In the genomic region with DNA sequence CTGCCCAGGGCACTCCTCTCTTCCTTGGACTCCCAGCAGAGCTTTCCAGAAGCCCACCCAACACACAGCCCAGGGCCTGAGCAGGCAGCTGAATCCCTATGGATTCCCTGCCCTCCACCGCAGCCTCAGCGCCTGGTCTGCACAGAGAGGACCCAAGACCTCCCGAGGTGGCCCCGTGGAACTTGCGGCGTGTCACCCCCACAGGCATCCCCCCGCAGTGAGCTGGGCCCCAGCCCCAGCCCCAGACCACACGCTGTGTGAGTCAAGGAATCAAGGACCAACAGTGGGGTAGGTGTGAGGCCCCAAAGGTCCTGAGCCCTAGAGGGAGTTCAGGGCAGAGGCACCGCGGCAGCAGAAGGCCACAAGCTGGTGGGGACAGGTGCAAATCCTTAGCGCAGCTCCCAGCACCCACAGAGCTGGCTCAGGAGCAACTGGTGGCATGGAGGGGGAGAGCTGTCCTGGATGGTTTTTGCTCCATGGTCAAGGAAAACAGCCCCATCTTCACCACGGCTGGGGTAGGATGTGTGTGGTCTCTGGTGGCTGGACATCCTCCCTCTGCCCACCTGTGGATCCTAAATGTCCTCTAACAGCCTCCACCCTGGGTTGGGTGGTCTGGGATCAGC, we compare ENCODE assay signal across 11 cellular contexts. TPM values are rescaled to one million over a fixed set of nuclear protein-coding genes. Genes with fewer than 3 reads are reported as not detected.
DNase-seq lines count a peak whose midpoint lies in the region; ATAC-seq and TF ChIP-seq lines count a peak whose summit lies in the region.
"Had no signal": no experiment of that assay in that cellular context is flagged by ENCODE, and none has a peak within 500 bp of the region (broad histone marks: within the 10 kb centered on the region; RNA-seq: fewer than 3 reads in every experiment).

No MANE protein-coding gene starts in this region.

- no peak overlapping the region for H3K27ac Mint-ChIP-seq in activated T-cell treated with anti-CD3 and anti-CD28 coated beads, Interleukin-2, amount 50 U/mL, for 24 hours

- no peak overlapping the region for H3K4me3 ChIP-seq in body of pancreas
- H3K4me3 ChIP-seq in mucosa of descending colon: no peak overlapping the region
- no peak overlapping the region for H3K4me3 ChIP-seq in testis

- H3K9me3 ChIP-seq in body of pancreas (no peaks in the 10 kb centered on the region), mucosa of descending colon (no peaks in the 10 kb centered on the region), testis (no peaks in the 10 kb centered on the region)

- TF ChIP-seq CTCF in body of pancreas (IDR thresholded peaks at IDR 0.05): no peak
- no peak for TF ChIP-seq CTCF in mucosa of descending colon (IDR thresholded peaks at IDR 0.05)
- TF ChIP-seq CTCF in testis (IDR thresholded peaks at IDR 0.05): no peak

- WGBS in body of pancreas, 2 donors: 80 to 84% methylated on average over 1 to 10 of the region's 12 CpGs
- 71 to 76% methylated on average over 3 to 12 of the region's 12 CpGs for WGBS in testis, 2 donors

- peak; percentile 21 for DNase-seq in activated T-cell treated with anti-CD3 and anti-CD28 coated beads, Interleukin-2, amount 50 U/mL, for 24 hours
- DNase-seq in activated T-cell treated with anti-CD3 and anti-CD28 coated beads, Interleukin-2, amount 50 U/mL, for 48 hours: no peak
- DNase-seq in body of pancreas (peak in 2 of 4 donors; percentile 7 to 10), mucosa of descending colon (peak in 2 of 3 donors; percentile 18 to 51), testis (no peak), DMS 273 treated with DMSO at 0.1 percent for 48 hours (lab: John Stamatoyannopoulos, UW) (no peak), SW 1271 (lab: John Stamatoyannopoulos, UW) (no peak)
- no peak for DNase-seq in activated CD4-positive, alpha-beta T cell treated with anti-CD3 and anti-CD28 coated beads for 48 hours
- DNase-seq: AML-193, NCI-H1048, occipital lobe had no signal

- H3K4me1 Mint-ChIP-seq in activated T-cell treated with anti-CD3 and anti-CD28 coated beads, Interleukin-2, amount 50 U/mL, for 24 hours (ENCODE audit: low read depth): peaks cover 47% of the 10 kb centered on the region

- H3K4me1 ChIP-seq in body of pancreas (peaks cover 98% of the 10 kb centered on the region), mucosa of descending colon (ENCODE audit: low read depth) (peaks cover 23% of the 10 kb centered on the region), testis (peaks cover 88% of the 10 kb centered on the region)

- H3K36me3 ChIP-seq in body of pancreas (replicated peaks in 1 of 2; ENCODE audit: insufficient read depth in 1 of 2, low read depth in 2 of 2) (no peaks in the 10 kb centered on the region), mucosa of descending colon (ENCODE audit: low read depth) (no peaks in the 10 kb centered on the region), testis (ENCODE audit: low read depth, missing control alignments) (no peaks in the 10 kb centered on the region)

- no peak for ATAC-seq in body of pancreas
- ATAC-seq in mucosa of descending colon: no peak

- peaks cover 19% of the 10 kb centered on the region for H3K36me3 Mint-ChIP-seq in activated T-cell treated with anti-CD3 and anti-CD28 coated beads, Interleukin-2, amount 50 U/mL, for 24 hours (ENCODE audit: low read depth)

- H3K27ac ChIP-seq in body of pancreas (peak overlapping the region in 3 of 4 donors; percentile 47 to 64 (median 57)), testis (peak overlapping the region; percentile 26 to 48)

- H3K9me3 Mint-ChIP-seq in activated T-cell treated with anti-CD3 and anti-CD28 coated beads, Interleukin-2, amount 50 U/mL, for 24 hours: no peaks in the 10 kb centered on the region

- H3K27me3 ChIP-seq in body of pancreas (no peaks in the 10 kb centered on the region), testis (no peaks in the 10 kb centered on the region)

- no peaks in the 10 kb centered on the region for H3K27me3 Mint-ChIP-seq in activated T-cell treated with anti-CD3 and anti-CD28 coated beads, Interleukin-2, amount 50 U/mL, for 24 hours

- no peak overlapping the region for H3K4me3 Mint-ChIP-seq in activated T-cell treated with anti-CD3 and anti-CD28 coated beads, Interleukin-2, amount 50 U/mL, for 24 hours

- intact Hi-C loops in body of pancreas (cut with DNase I) (loop anchor here (10.0 kb wide), 1 partner anchor 425 kb away; no protein-coding TSS in a partner anchor), mucosa of descending colon (cut with DNase I, micrococcal nuclease) (no loop called here), testis (cut with DNase I; ENCODE audit: low total_unique reads) (no loop called here)

- no peak for TF ChIP-seq POLR2A in body of pancreas (IDR thresholded peaks at IDR 0.05)
- TF ChIP-seq POLR2A in testis (IDR thresholded peaks at IDR 0.05): no peak

RNA-seq across cellular contexts. Expression of a gene that starts 8.5 kb away (rescaled TPM):
- 10 to 100 TPM; 25.4 to 44.8 TPM for total RNA-seq in body of pancreas
- total RNA-seq in mucosa of descending colon: 10 to 100 TPM; 30.8 to 39.6 (median 32.2) TPM
- 100 to 1,000 TPM; 143 to 203 TPM for total RNA-seq in testis
- polyA plus RNA-seq in testis (ENCODE audit: insufficient read depth, low read depth, low replicate concordance): 58.7 TPM

Comparison
In these comparisons a context has a peak if more than half of its experiments do, and no peak if none do; other contexts are left out.
1. DNase-seq: peak in activated T-cell treated with anti-CD3 and anti-CD28 coated beads, Interleukin-2, amount 50 U/mL, for 24 hours (single experiment) and mucosa of descending colon (2 of 3); none in activated T-cell treated with anti-CD3 and anti-CD28 coated beads, Interleukin-2, amount 50 U/mL, for 48 hours (0 of 2), testis (single experiment), DMS 273 treated with DMSO at 0.1 percent for 48 hours (single experiment), activated CD4-positive, alpha-beta T cell treated with anti-CD3 and anti-CD28 coated beads for 48 hours (single experiment) and SW 1271 (0 of 2).